ENCODE assay signal across 9 cellular contexts in the genomic region with DNA sequence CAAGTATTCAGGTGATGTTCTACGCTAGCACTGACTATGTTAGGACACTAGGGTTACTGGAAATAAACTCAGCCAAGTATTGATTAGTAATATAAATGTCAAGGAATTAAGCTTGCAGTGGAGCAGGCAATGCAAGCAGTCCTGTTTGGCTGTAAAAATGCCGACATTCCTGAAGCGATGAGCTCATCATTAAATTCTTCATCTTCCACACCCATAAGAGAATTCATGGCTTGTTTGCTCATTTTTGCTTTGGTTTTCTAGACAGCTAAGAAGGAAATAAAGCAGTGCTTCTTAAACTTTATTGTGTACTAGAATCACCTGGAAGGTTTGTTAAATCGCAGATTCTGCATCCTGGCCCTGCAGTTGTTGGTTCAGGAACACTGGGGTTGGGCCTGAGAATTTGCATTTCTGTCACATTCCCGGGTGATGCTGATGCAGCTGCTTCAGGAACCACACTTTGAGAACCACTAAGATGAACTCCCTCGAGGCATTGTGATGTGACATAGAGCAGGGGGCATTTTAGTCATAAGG. TPM values are rescaled to one million over a fixed set of nuclear protein-coding genes. Genes with fewer than 3 reads are reported as not detected.
DNase-seq lines count a peak whose midpoint lies in the region; ATAC-seq and TF ChIP-seq lines count a peak whose summit lies in the region.
"Had no signal": no experiment of that assay in that cellular context is flagged by ENCODE, and none has a peak within 500 bp of the region (broad histone marks: within the 10 kb centered on the region; RNA-seq: fewer than 3 reads in every experiment).

No MANE protein-coding gene starts in this region.

- POLR2A ChIA-PET in BJ (lab: Charles Lee) (interaction anchor here (0.5 to 1.3 kb wide), 2 partner anchors 9 to 10 kb away, joined by 3 read pairs; no protein-coding TSS in a partner anchor), RWPE1 (lab: Yijun Ruan, JAX; ENCODE audit: low non-redundant PET) (no interaction called here)

- peak; percentile 76 for ATAC-seq in omental fat pad (ENCODE audit: low FRiP score)
- ATAC-seq in HG03342 (IDR thresholded peaks at IDR 0.05; ENCODE audit: unreplicated experiment): no peak
- no peak for ATAC-seq in HG03135 (IDR thresholded peaks at IDR 0.05; ENCODE audit: unreplicated experiment)

- H3K4me3 ChIP-seq in BJ (ENCODE audit: low read depth, low read length): no peak overlapping the region
- H3K4me3 ChIP-seq in fibroblast of the aortic adventitia (ENCODE audit: low read depth, low read length): no peak overlapping the region
- H3K4me3 ChIP-seq: right lobe of liver had no signal

- H3K36me3 ChIP-seq in BJ (ENCODE audit: control insufficient read depth, insufficient read depth, low read length): no peaks in the 10 kb centered on the region
- H3K36me3 ChIP-seq: right lobe of liver had no signal

- H3K27ac ChIP-seq in RWPE1: peak overlapping the region; percentile 83
- H3K27ac ChIP-seq: right lobe of liver had no signal

- no peaks in the 10 kb centered on the region for H3K27me3 ChIP-seq in BJ (ENCODE audit: control insufficient read depth, insufficient read depth, low read length)
- H3K27me3 ChIP-seq: right lobe of liver had no signal

- CTCF ChIA-PET in BJ (lab: Yijun Ruan, JAX): interaction anchor here (0.6 to 1.2 kb wide), 9 partner anchors 9 to 288 kb away, joined by 3 to 4 read pairs (median 3); no protein-coding TSS in a partner anchor
- CTCF ChIA-PET in RWPE1 (lab: Yijun Ruan, JAX): interaction anchor here (0.6 kb wide), 1 partner anchor 1687 kb away, joined by 3 read pairs; no protein-coding TSS in a partner anchor

- no peak for TF ChIP-seq CTCF in BJ (IDR thresholded peaks at IDR 0.05; ENCODE audit: insufficient read depth, low read depth, low read length)
- no peak for TF ChIP-seq CTCF in RWPE1 (conservative IDR thresholded peaks at IDR 0.05; ENCODE audit: low read depth)
- no peak for TF ChIP-seq CTCF in fibroblast of the aortic adventitia (IDR thresholded peaks at IDR 0.05; ENCODE audit: insufficient read depth, low read length)
- TF ChIP-seq CTCF in omental fat pad (IDR thresholded peaks at IDR 0.05): no peak

- DNase-seq in BJ (ENCODE audit: low read depth) (peak; percentile 79), RWPE1 (ENCODE audit: low spot score) (peak; percentile 69), fibroblast of the aortic adventitia (ENCODE audit: low read depth) (peak; percentile 92), omental fat pad (ENCODE audit: low spot score) (no peak)
- no peak for DNase-seq in activated T-cell treated with anti-CD3 and anti-CD28 coated beads, Interleukin-2, amount 50 U/mL, for 1 hour
- no peak for DNase-seq in activated CD4-positive, alpha-beta T cell treated with anti-CD3 and anti-CD28 coated beads for 48 hours
- DNase-seq: right lobe of liver had no signal

RNA-seq across cellular contexts. Expression of a gene that starts 17.8 kb away (rescaled TPM):
- polyA plus RNA-seq in BJ (2011; rRNA removed): 8.2 and 15.7 TPM in 2 replicates
- polyA minus RNA-seq in BJ (2011; rRNA and poly(A)+ RNA removed): 4.3 and 4.7 TPM in 2 replicates
- total RNA-seq in fibroblast of the aortic adventitia (ENCODE audit: low replicate concordance): 12.3 and 31.2 TPM in 2 replicates
- 100 to 1,000 TPM in 2 of 4 donors, 10 to 100 TPM in 2; 76.3 to 217 (median 105) TPM for total RNA-seq in omental fat pad

Comparison
In these comparisons a context has a peak if more than half of its experiments do, and no peak if none do; other contexts are left out.
1. DNase-seq: peak in BJ (single experiment), RWPE1 (single experiment) and fibroblast of the aortic adventitia (single experiment); none in omental fat pad (single experiment), activated T-cell treated with anti-CD3 and anti-CD28 coated beads, Interleukin-2, amount 50 U/mL, for 1 hour (single experiment) and activated CD4-positive, alpha-beta T cell treated with anti-CD3 and anti-CD28 coated beads for 48 hours (single experiment).